8 cellular contexts compared by ENCODE assay signal in the genomic region with DNA sequence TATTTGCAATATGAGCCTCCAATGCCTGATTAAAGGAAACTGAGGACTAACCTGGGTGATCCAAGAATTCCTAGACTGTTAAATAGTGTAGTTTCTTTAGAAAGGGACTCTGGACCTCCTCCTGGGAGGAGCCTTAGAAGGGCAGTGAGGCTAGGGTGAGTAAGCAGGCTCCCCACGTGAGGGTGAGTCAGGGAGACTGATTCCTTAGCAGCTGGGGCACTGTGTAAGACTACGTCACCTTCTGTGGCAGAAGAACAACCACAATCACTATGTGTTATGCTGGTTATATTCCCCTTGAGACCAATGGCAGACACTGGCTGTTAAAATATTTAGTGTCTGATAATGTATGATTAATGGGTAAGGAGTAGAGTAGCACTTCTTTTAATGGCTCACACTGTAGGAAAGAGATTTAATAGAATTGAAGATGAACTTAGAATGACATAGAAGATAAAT. TPM values are rescaled to one million over a fixed set of nuclear protein-coding genes. Genes with fewer than 3 reads are reported as not detected.
A peak's percentile ranks its signal among the peaks of the same experiment; 100 is the strongest.
DNase-seq lines count a peak whose midpoint lies in the region; ATAC-seq and TF ChIP-seq lines count a peak whose summit lies in the region.

No MANE protein-coding gene starts in this region.

- peaks cover 4% of the 10 kb centered on the region; the same call in 1 of the 2 replicates for H3K4me1 ChIP-seq in Caco-2

- POLR2A ChIA-PET in Caco-2 (lab: Charles Lee) = no interaction called here

- TF ChIP-seq CTCF in Caco-2 (IDR thresholded peaks at IDR 0.05; ENCODE audit: insufficient read depth in 1 of 2, low read depth in 1 of 2, low read length in 1 of 2, severe bottlenecking in 1 of 2, unreplicated experiment in 1 of 2) (no peak), glutamatergic neuron (IDR thresholded peaks at IDR 0.05; ENCODE audit: partially characterized antibody, unreplicated experiment) (no peak)

- CTCF ChIA-PET in Caco-2 (lab: Charles Lee) = no interaction called here

- H3K27me3 Mint-ChIP-seq in Caco-2 (ENCODE audit: insufficient read depth, unreplicated experiment) (peaks cover 11% of the 10 kb centered on the region), glutamatergic neuron (ENCODE audit: unreplicated experiment) (peaks cover 5% of the 10 kb centered on the region)
- peaks cover 29% of the 10 kb centered on the region for H3K27me3 Mint-ChIP-seq in activated CD4-positive, alpha-beta T cell treated with anti-CD3 and anti-CD28 coated beads, Interleukin-2, amount 10 ng/mL, durations not matched to agents 24 days and 14 days

- H3K27ac Mint-ChIP-seq in Caco-2 (ENCODE audit: unreplicated experiment) (no peak overlapping the region), glutamatergic neuron (ENCODE audit: unreplicated experiment) (no peak overlapping the region)
- H3K27ac Mint-ChIP-seq in activated CD4-positive, alpha-beta T cell treated with anti-CD3 and anti-CD28 coated beads, Interleukin-2, amount 10 ng/mL, durations not matched to agents 24 days and 14 days = no peak overlapping the region

- BruUV-seq in Caco-2 (replicated peaks; lab: Mats Ljungman, UMichigan) = no TSS peak

- H3K9me3 Mint-ChIP-seq in Caco-2 (ENCODE audit: unreplicated experiment) = no peaks in the 10 kb centered on the region
- no peaks in the 10 kb centered on the region for H3K9me3 Mint-ChIP-seq in activated CD4-positive, alpha-beta T cell treated with anti-CD3 and anti-CD28 coated beads, Interleukin-2, amount 10 ng/mL, durations not matched to agents 24 days and 14 days
- peaks cover 4% of the 10 kb centered on the region for H3K9me3 Mint-ChIP-seq in glutamatergic neuron (ENCODE audit: unreplicated experiment)

- intact Hi-C loops in Caco-2 (cut with micrococcal nuclease; ENCODE audit: unreplicated experiment) = no loop called here
- intact Hi-C loops in activated CD4-positive, alpha-beta T cell treated with anti-CD3 and anti-CD28 coated beads, Interleukin-2, amount 10 ng/mL, durations not matched to agents 24 days and 14 days (cut with micrococcal nuclease) = loop anchor here (10.0 kb wide), 1 partner anchor 50 kb away; a partner anchor contains a TSS

- H3K4me1 Mint-ChIP-seq in Caco-2 (ENCODE audit: low read depth, unreplicated experiment) (peaks cover 7% of the 10 kb centered on the region), glutamatergic neuron (ENCODE audit: low read depth, unreplicated experiment) (peaks cover 33% of the 10 kb centered on the region)
- peaks cover 6% of the 10 kb centered on the region for H3K4me1 Mint-ChIP-seq in activated CD4-positive, alpha-beta T cell treated with anti-CD3 and anti-CD28 coated beads, Interleukin-2, amount 10 ng/mL, durations not matched to agents 24 days and 14 days

- H3K4me3 ChIP-seq in Caco-2 (ENCODE audit: low read depth, low read length) = no peak overlapping the region

- H3K9me3 ChIP-seq in Caco-2 = no peaks in the 10 kb centered on the region

- ATAC-seq in GM21367 (IDR thresholded peaks at IDR 0.05; ENCODE audit: unreplicated experiment) (peak; percentile 82), HG03558 (IDR thresholded peaks at IDR 0.05; ENCODE audit: extremely low read depth, unreplicated experiment) (peak; percentile 99)

- H3K4me3 Mint-ChIP-seq in Caco-2 (ENCODE audit: unreplicated experiment) = no peak overlapping the region
- no peak overlapping the region for H3K4me3 Mint-ChIP-seq in activated CD4-positive, alpha-beta T cell treated with anti-CD3 and anti-CD28 coated beads, Interleukin-2, amount 10 ng/mL, durations not matched to agents 24 days and 14 days
- H3K4me3 Mint-ChIP-seq in glutamatergic neuron (ENCODE audit: unreplicated experiment) = peak overlapping the region; percentile 16

- no peaks in the 10 kb centered on the region for H3K36me3 Mint-ChIP-seq in Caco-2 (ENCODE audit: insufficient read depth, unreplicated experiment)
- H3K36me3 Mint-ChIP-seq in activated CD4-positive, alpha-beta T cell treated with anti-CD3 and anti-CD28 coated beads, Interleukin-2, amount 10 ng/mL, durations not matched to agents 24 days and 14 days (ENCODE audit: low read depth) = no peaks in the 10 kb centered on the region
- peaks cover 8% of the 10 kb centered on the region for H3K36me3 Mint-ChIP-seq in glutamatergic neuron (ENCODE audit: unreplicated experiment)

- no peaks in the 10 kb centered on the region for H3K36me3 ChIP-seq in Caco-2 (ENCODE audit: control insufficient read depth, insufficient read depth, low read length)

- H3K27me3 ChIP-seq in Caco-2 (replicated peaks; ENCODE audit: control insufficient read depth, insufficient read depth, low read length) = no peaks in the 10 kb centered on the region

- DNase-seq in Caco-2 (peak; percentile 26 to 66), glutamatergic neuron (peak; percentile 47), Kasumi-1 (lab: John Stamatoyannopoulos, UW) (no peak), SKM-1 (lab: John Stamatoyannopoulos, UW; ENCODE audit: unreplicated experiment) (no peak)
- DNase-seq in activated CD4-positive, alpha-beta T cell treated with anti-CD3 and anti-CD28 coated beads, Interleukin-2, amount 10 ng/mL, durations not matched to agents 24 days and 14 days = peak; percentile 66
- peak; percentile 63 for DNase-seq in stimulated activated CD4-positive, alpha-beta T cell treated with anti-CD3 and anti-CD28 coated beads, Interleukin-4, amount 100 ng/mL, for 24 hours

RNA-seq across cellular contexts. Expression of a gene that starts 53.3 kb away (rescaled TPM):
- total RNA-seq in Caco-2 (2022) (0.18 and 0.19 TPM in 2 replicates), glutamatergic neuron (ENCODE audit: unreplicated experiment) (18.1 TPM)
- total RNA-seq in activated CD4-positive, alpha-beta T cell treated with anti-CD3 and anti-CD28 coated beads, Interleukin-2, amount 10 ng/mL, durations not matched to agents 24 days and 14 days = not detected in 2 replicates

RNA-seq across cellular contexts. Expression of a gene that starts 56.9 kb away (rescaled TPM):
- total RNA-seq in Caco-2 (2022) (9.5 and 9.8 TPM in 2 replicates), glutamatergic neuron (ENCODE audit: unreplicated experiment) (4.6 TPM)
- total RNA-seq in activated CD4-positive, alpha-beta T cell treated with anti-CD3 and anti-CD28 coated beads, Interleukin-2, amount 10 ng/mL, durations not matched to agents 24 days and 14 days = 17.2 and 17.6 TPM in 2 replicates

Comparison
In these comparisons a context has a peak if more than half of its experiments do, and no peak if none do; other contexts are left out.
1. DNase-seq: peak in Caco-2 (2 of 2), activated CD4-positive, alpha-beta T cell treated with anti-CD3 and anti-CD28 coated beads, Interleukin-2, amount 10 ng/mL, durations not matched to agents 24 days and 14 days (single experiment), glutamatergic neuron (single experiment) and stimulated activated CD4-positive, alpha-beta T cell treated with anti-CD3 and anti-CD28 coated beads, Interleukin-4, amount 100 ng/mL, for 24 hours (single experiment); none in Kasumi-1 (0 of 2) and SKM-1 (single experiment).
2. RNA of a gene that starts 53.3 kb away (total RNA-seq): 18.1 TPM in glutamatergic neuron (single experiment); 0.18 to 0.19 TPM in Caco-2 and not detected in activated CD4-positive, alpha-beta T cell treated with anti-CD3 and anti-CD28 coated beads, Interleukin-2, amount 10 ng/mL, durations not matched to agents 24 days and 14 days; every median in the first group is over 10 times any median in the second.